ENCODE assay signal across 9 cellular contexts in the genomic region with DNA sequence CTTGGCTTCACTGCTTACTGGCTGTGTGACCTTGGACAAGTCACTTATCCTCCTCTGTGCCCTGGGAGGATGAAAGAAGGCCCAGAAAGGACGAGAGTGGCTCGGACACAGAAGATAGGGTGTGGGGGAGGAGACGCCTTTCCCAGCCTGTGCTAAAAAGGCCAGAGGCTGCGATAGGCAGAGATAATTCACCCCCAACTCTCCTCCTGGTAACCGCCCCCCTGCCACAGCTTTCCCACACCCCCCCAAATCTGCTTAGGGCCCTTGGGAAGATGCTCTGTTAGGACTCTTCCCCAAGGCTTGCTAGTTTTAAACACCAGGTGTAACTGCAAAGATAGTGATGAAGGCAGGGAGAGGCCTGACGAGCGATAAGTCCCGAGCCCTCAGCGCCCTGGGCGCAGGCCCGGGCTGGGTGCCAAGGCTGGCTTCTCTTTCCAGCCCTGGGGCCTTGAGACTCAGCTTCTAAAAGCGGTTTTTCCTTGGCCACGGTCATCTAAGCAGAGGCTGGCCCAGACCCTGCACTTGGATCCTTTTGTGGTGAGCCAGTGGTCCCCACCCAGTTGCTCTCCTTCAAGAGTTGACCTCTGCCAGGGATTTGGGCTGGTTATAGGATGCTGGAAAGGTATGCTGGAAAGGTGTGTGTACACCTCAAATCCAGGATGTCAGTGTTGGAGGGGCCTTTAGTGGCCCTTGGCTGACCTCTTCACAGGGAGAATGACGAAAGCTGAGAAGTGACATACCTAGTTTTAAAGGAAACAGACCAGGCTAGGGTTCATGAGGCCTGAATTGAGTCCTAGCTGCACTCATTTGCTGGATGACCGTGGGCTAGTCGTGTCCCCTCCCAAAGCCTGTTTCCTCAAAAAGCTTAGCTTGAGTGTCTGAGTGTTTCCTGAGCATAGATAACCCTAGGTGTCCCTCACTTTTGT. TPM values are rescaled to one million over a fixed set of nuclear protein-coding genes. Genes with fewer than 3 reads are reported as not detected.
DNase-seq lines count a peak whose midpoint lies in the region; ATAC-seq, FAIRE-seq and TF ChIP-seq lines count a peak whose summit lies in the region.
"Had no signal": no experiment of that assay in that cellular context is flagged by ENCODE, and none has a peak within 500 bp of the region (broad histone marks: within the 10 kb centered on the region; RNA-seq: fewer than 3 reads in every experiment).

No MANE protein-coding gene starts in this region.

- H3K9ac ChIP-seq in skeletal muscle tissue (ENCODE audit: low read depth in 1 of 3, low read length in 3 of 3), result peak overlapping the region in 2 of 3 donors; percentile 23 to 64

- no peaks in the 10 kb centered on the region for H3K9me3 Mint-ChIP-seq in progenitor cell of endocrine pancreas (ENCODE audit: low read depth)

- H3K27me3 Mint-ChIP-seq in progenitor cell of endocrine pancreas, result no peaks in the 10 kb centered on the region

- no peak overlapping the region for H3K4me3 Mint-ChIP-seq in progenitor cell of endocrine pancreas (ENCODE audit: low read depth)

- peak; percentile 36 for FAIRE-seq in GM12892 (lab: Jason Lieb, UNC)

- TF ChIP-seq EP300 in gastroesophageal sphincter (IDR thresholded peaks at IDR 0.05), result no peak

- TF ChIP-seq POLR2A in GM12892 (IDR thresholded peaks at IDR 0.05; ENCODE audit: low read depth, low read length) (no peak), gastroesophageal sphincter (IDR thresholded peaks at IDR 0.05) (no peak)

- H3K9me3 ChIP-seq in gastroesophageal sphincter (no peaks in the 10 kb centered on the region), skeletal muscle tissue (ENCODE audit: control insufficient read depth in 3 of 3, low read length in 3 of 3) (no peaks in the 10 kb centered on the region)

- TF ChIP-seq CTCF in gastroesophageal sphincter (IDR thresholded peaks at IDR 0.05) (no peak), progenitor cell of endocrine pancreas (IDR thresholded peaks at IDR 0.05; ENCODE audit: unreplicated experiment) (no peak)

- H3K4me1 Mint-ChIP-seq in progenitor cell of endocrine pancreas (ENCODE audit: low read depth), result peaks cover 1% of the 10 kb centered on the region

- 39 to 54% methylated on average over 5 to 10 of the region's 16 CpGs for WGBS in gastroesophageal sphincter (ENCODE audit: low coverage in 1 of 2), 2 donors

- H3K4me1 ChIP-seq in gastroesophageal sphincter (peaks cover 0 to 62% (median 27%) of the 10 kb centered on the region in 3 donors), skeletal muscle tissue (ENCODE audit: control insufficient read depth in 3 of 3, insufficient read depth in 3 of 3, low read length in 3 of 3) (peaks cover 45 to 61% (median 47%) of the 10 kb centered on the region in 3 donors)

- no peaks in the 10 kb centered on the region for H3K36me3 Mint-ChIP-seq in progenitor cell of endocrine pancreas (ENCODE audit: insufficient read depth)

- no peak overlapping the region for H3K27ac Mint-ChIP-seq in progenitor cell of endocrine pancreas

- H3K36me3 ChIP-seq in gastroesophageal sphincter, result no peaks in the 10 kb centered on the region
- H3K36me3 ChIP-seq in skeletal muscle tissue (ENCODE audit: control insufficient read depth in 3 of 3, insufficient read depth in 3 of 3, low read length in 3 of 3), result no peaks in the 10 kb centered on the region

- H3K27ac ChIP-seq in gastroesophageal sphincter (peak overlapping the region; percentile 40 to 97 (median 93)), skeletal muscle tissue (ENCODE audit: low read depth, low read length) (peak overlapping the region; percentile 84)

- ATAC-seq in SK-N-SH treated with all-trans-retinoic acid at 6 μM for 48 hours, result peak; percentile 2; the same call in 2 of the 3 replicates
- no peak for ATAC-seq in gastroesophageal sphincter
- ATAC-seq in HG03469 (IDR thresholded peaks at IDR 0.05; ENCODE audit: unreplicated experiment), result no peak

- H3K27me3 ChIP-seq in gastroesophageal sphincter (no peaks in the 10 kb centered on the region), skeletal muscle tissue (ENCODE audit: control insufficient read depth in 3 of 3, insufficient read depth in 3 of 3, low read length in 3 of 3) (no peaks in the 10 kb centered on the region)

- H3K4me3 ChIP-seq in gastroesophageal sphincter (no peak overlapping the region), skeletal muscle tissue (ENCODE audit: low read length in 3 of 3) (no peak overlapping the region)

- DNase-seq in GM12892 (ENCODE audit: insufficient read length) (no peak), progenitor cell of endocrine pancreas (ENCODE audit: low spot score, unreplicated experiment) (no peak), amniotic stem cell (lab: John Stamatoyannopoulos, UW) (no peak), NCI-H146 (lab: John Stamatoyannopoulos, UW) (no peak)
- DNase-seq: NCI-H1092 treated with DMSO at 0.1 percent for 48 hours had no signal

TF ChIP-seq in SK-N-SH treated with all-trans-retinoic acid at 6 μM for 48 hours, 23 proteins besides CTCF, POLR2A, EP300 and RAD21 (continues in another document):
- no peak for TF ChIP-seq ZC3H10 (CRISPR knock-in tag; IDR thresholded peaks at IDR 0.05)
- no peak for TF ChIP-seq BACH2 (CRISPR knock-in tag; IDR thresholded peaks at IDR 0.05; ENCODE audit: borderline replicate concordance)
- no peak for TF ChIP-seq ZFP30 (CRISPR knock-in tag; IDR thresholded peaks at IDR 0.05)
- no peak for TF ChIP-seq TOX (CRISPR knock-in tag; IDR thresholded peaks at IDR 0.05; ENCODE audit: borderline replicate concordance)
- no peak for TF ChIP-seq TCF4 (CRISPR knock-in tag; IDR thresholded peaks at IDR 0.05; ENCODE audit: borderline replicate concordance)
- TF ChIP-seq PPARA (CRISPR knock-in tag; IDR thresholded peaks at IDR 0.05; ENCODE audit: borderline replicate concordance), result no peak
- TF ChIP-seq CSDC2 (CRISPR knock-in tag; IDR thresholded peaks at IDR 0.05), result no peak
- no peak for TF ChIP-seq ZFP3 (CRISPR knock-in tag; IDR thresholded peaks at IDR 0.05)
- TF ChIP-seq, protein P1, sequence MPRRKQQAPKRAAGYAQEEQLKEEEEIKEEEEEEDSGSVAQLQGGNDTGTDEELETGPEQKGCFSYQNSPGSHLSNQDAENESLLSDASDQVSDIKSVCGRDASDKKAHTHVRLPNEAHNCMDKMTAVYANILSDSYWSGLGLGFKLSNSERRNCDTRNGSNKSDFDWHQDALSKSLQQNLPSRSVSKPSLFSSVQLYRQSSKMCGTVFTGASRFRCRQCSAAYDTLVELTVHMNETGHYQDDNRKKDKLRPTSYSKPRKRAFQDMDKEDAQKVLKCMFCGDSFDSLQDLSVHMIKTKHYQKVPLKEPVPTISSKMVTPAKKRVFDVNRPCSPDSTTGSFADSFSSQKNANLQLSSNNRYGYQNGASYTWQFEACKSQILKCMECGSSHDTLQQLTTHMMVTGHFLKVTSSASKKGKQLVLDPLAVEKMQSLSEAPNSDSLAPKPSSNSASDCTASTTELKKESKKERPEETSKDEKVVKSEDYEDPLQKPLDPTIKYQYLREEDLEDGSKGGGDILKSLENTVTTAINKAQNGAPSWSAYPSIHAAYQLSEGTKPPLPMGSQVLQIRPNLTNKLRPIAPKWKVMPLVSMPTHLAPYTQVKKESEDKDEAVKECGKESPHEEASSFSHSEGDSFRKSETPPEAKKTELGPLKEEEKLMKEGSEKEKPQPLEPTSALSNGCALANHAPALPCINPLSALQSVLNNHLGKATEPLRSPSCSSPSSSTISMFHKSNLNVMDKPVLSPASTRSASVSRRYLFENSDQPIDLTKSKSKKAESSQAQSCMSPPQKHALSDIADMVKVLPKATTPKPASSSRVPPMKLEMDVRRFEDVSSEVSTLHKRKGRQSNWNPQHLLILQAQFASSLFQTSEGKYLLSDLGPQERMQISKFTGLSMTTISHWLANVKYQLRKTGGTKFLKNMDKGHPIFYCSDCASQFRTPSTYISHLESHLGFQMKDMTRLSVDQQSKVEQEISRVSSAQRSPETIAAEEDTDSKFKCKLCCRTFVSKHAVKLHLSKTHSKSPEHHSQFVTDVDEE (CRISPR knock-in tag; IDR thresholded peaks at IDR 0.05), result no peak
- no peak for TF ChIP-seq ZNF8 (CRISPR knock-in tag; IDR thresholded peaks at IDR 0.05)
- TF ChIP-seq GLIS3 (CRISPR knock-in tag; IDR thresholded peaks at IDR 0.05), result no peak
- TF ChIP-seq, protein P2, sequence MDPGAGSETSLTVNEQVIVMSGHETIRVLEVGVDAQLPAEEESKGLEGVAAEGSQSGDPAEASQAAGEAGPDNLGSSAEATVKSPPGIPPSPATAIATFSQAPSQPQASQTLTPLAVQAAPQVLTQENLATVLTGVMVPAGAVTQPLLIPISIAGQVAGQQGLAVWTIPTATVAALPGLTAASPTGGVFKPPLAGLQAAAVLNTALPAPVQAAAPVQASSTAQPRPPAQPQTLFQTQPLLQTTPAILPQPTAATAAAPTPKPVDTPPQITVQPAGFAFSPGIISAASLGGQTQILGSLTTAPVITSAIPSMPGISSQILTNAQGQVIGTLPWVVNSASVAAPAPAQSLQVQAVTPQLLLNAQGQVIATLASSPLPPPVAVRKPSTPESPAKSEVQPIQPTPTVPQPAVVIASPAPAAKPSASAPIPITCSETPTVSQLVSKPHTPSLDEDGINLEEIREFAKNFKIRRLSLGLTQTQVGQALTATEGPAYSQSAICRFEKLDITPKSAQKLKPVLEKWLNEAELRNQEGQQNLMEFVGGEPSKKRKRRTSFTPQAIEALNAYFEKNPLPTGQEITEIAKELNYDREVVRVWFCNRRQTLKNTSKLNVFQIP (CRISPR knock-in tag; IDR thresholded peaks at IDR 0.05; ENCODE audit: borderline replicate concordance, low read depth), result no peak

RNA-seq across cellular contexts. Expression of a gene that starts 3.4 kb away (rescaled TPM):
- 32.1 TPM for polyA plus RNA-seq in GM12892 (2012; ENCODE audit: missing spikeins)
- total RNA-seq in gastroesophageal sphincter, result 10 to 100 TPM; 23.3 to 38.1 (median 30.8) TPM
- 19.3 TPM for total RNA-seq in skeletal muscle tissue
- total RNA-seq in progenitor cell of endocrine pancreas, result 34.3 and 35.7 TPM in 2 replicates

RNA-seq across cellular contexts. Expression of a gene that starts 11.9 kb away (rescaled TPM):
- 0.68 TPM for polyA plus RNA-seq in GM12892 (2012; ENCODE audit: missing spikeins)
- 100 to 1,000 TPM in 2 of 4 donors, 10 to 100 TPM in 2; 58.1 to 145 (median 93.4) TPM for total RNA-seq in gastroesophageal sphincter
- 158 TPM for total RNA-seq in skeletal muscle tissue
- total RNA-seq in progenitor cell of endocrine pancreas, result not detected in 2 replicates

RNA-seq across cellular contexts. Expression of a gene that starts 24.0 kb away (rescaled TPM):
- 0.40 TPM for polyA plus RNA-seq in GM12892 (2012; ENCODE audit: missing spikeins)
- total RNA-seq in gastroesophageal sphincter (1 to 10 TPM; 1.3 to 2.8 (median 2.3) TPM), skeletal muscle tissue (1.0 TPM), progenitor cell of endocrine pancreas (6.0 and 7.7 TPM in 2 replicates)

RNA-seq across cellular contexts. Expression of a gene that starts 47.5 kb away (rescaled TPM):
- polyA plus RNA-seq in GM12892 (2012; ENCODE audit: missing spikeins), result 4.8 TPM
- total RNA-seq in gastroesophageal sphincter (10 to 100 TPM; 14.6 to 92.9 (median 69.7) TPM), skeletal muscle tissue (3,450 TPM), progenitor cell of endocrine pancreas (26.7 and 38.4 TPM in 2 replicates)

RNA-seq across cellular contexts. Expression of a gene that starts 58.8 kb away (rescaled TPM):
- 5.2 TPM for polyA plus RNA-seq in GM12892 (2012; ENCODE audit: missing spikeins)
- total RNA-seq in gastroesophageal sphincter, result 10 to 100 TPM; 31.6 to 70.6 (median 58.1) TPM
- 18.8 TPM for total RNA-seq in skeletal muscle tissue
- 35.7 and 37.1 TPM in 2 replicates for total RNA-seq in progenitor cell of endocrine pancreas

Comparison
In these comparisons a context has a peak if more than half of its experiments do, and no peak if none do; other contexts are left out.
1. RNA of a gene that starts 11.9 kb away (total RNA-seq): 158 TPM in skeletal muscle tissue (single experiment) and 58.1 to 145 TPM in gastroesophageal sphincter; not detected in progenitor cell of endocrine pancreas; every median in the first group is over 10 times any median in the second.